ENCODE assay signal across 1 cellular context in genomic region chr1:65310078-65310587, GRCh38.
A peak's percentile ranks its signal among the peaks of the same experiment; 100 is the strongest.
TF ChIP-seq lines count a peak whose summit lies in the region.

No MANE protein-coding gene starts in this region.

TF ChIP-seq in K562, 482 proteins besides CTCF, POLR2A, EP300 and RAD21 (continued from another document):
- no peak for TF ChIP-seq ZNF318 (IDR thresholded peaks at IDR 0.05; ENCODE audit: borderline replicate concordance in 1 of 2, low read depth in 1 of 2)
- TF ChIP-seq ZSCAN32 (CRISPR knock-in tag; IDR thresholded peaks at IDR 0.05): no peak
- no peak for TF ChIP-seq ESRRB (CRISPR knock-in tag; IDR thresholded peaks at IDR 0.05; ENCODE audit: borderline replicate concordance)
- no peak for TF ChIP-seq NBN (IDR thresholded peaks at IDR 0.05; ENCODE audit: low read depth)
- peak in 1 of 2 experiments; percentile 4; a peak in 2 of 4 replicates for TF ChIP-seq HDAC1 (IDR thresholded peaks at IDR 0.05)
- TF ChIP-seq MEF2D (tag; conservative IDR thresholded peaks at IDR 0.05; ENCODE audit: low read depth): no peak
- no peak for TF ChIP-seq KAT2B (IDR thresholded peaks at IDR 0.05; ENCODE audit: low read depth, low read length)
- no peak; the same call in 1 of the 2 replicates for TF ChIP-seq TEAD4 (IDR thresholded peaks at IDR 0.05; ENCODE audit: low read length)
- TF ChIP-seq TEAD4 (CRISPR knock-in tag; IDR thresholded peaks at IDR 0.05; ENCODE audit: borderline replicate concordance): no peak
- TF ChIP-seq TCF7L2 (IDR thresholded peaks at IDR 0.05; ENCODE audit: low read depth, low read length): no peak
- no peak; the same call in 1 of the 2 replicates for TF ChIP-seq EHMT2 (IDR thresholded peaks at IDR 0.05)
- TF ChIP-seq VEZF1 (CRISPR knock-in tag; IDR thresholded peaks at IDR 0.05): peak; percentile 88
- TF ChIP-seq TARDBP (IDR thresholded peaks at IDR 0.05): no peak
- no peak for TF ChIP-seq GTF2F1 (IDR thresholded peaks at IDR 0.05; ENCODE audit: low read depth, low read length)
- no peak for TF ChIP-seq CEBPB (tag; IDR thresholded peaks at IDR 0.05)
- peak; percentile 11 for TF ChIP-seq SMAD1 (IDR thresholded peaks at IDR 0.05; ENCODE audit: low read depth, low read length, partially characterized antibody)
- TF ChIP-seq IRF9 (tag; IDR thresholded peaks at IDR 0.05): no peak
- no peak for TF ChIP-seq PHF8 (IDR thresholded peaks at IDR 0.05; ENCODE audit: borderline replicate concordance, low read length)
- no peak for TF ChIP-seq ZNF717 (CRISPR knock-in tag; IDR thresholded peaks at IDR 0.05)
- TF ChIP-seq HMG20A (CRISPR knock-in tag; conservative IDR thresholded peaks at IDR 0.05): no peak
- TF ChIP-seq RERE (CRISPR knock-in tag; IDR thresholded peaks at IDR 0.05; ENCODE audit: borderline replicate concordance): no peak
- TF ChIP-seq ARNT (IDR thresholded peaks at IDR 0.05): no peak
- no peak for TF ChIP-seq ZNF41 (CRISPR knock-in tag; conservative IDR thresholded peaks at IDR 0.05)
- TF ChIP-seq NR2F6 (CRISPR knock-in tag; IDR thresholded peaks at IDR 0.05): no peak
- TF ChIP-seq ZNF280A (IDR thresholded peaks at IDR 0.05; ENCODE audit: low read depth, partially characterized antibody): no peak
- no peak for TF ChIP-seq GATAD2B (IDR thresholded peaks at IDR 0.05; ENCODE audit: borderline replicate concordance)
- TF ChIP-seq BCOR (IDR thresholded peaks at IDR 0.05): no peak
- no peak for TF ChIP-seq BRD9 (IDR thresholded peaks at IDR 0.05; ENCODE audit: low read depth, partially characterized antibody)
- peak; percentile 38 for TF ChIP-seq DACH1 (IDR thresholded peaks at IDR 0.05; ENCODE audit: partially characterized antibody)
- TF ChIP-seq TAF15 (IDR thresholded peaks at IDR 0.05; ENCODE audit: low read depth, low read length): no peak
- peak; percentile 72; the same call in 1 of the 2 replicates for TF ChIP-seq MXI1 (IDR thresholded peaks at IDR 0.05; ENCODE audit: low read depth, low read length)
- TF ChIP-seq HNRNPL (IDR thresholded peaks at IDR 0.05; ENCODE audit: low read depth, low read length): no peak
- TF ChIP-seq PPARD (CRISPR knock-in tag; IDR thresholded peaks at IDR 0.05): no peak
- TF ChIP-seq SREBF1 (IDR thresholded peaks at IDR 0.05; ENCODE audit: borderline replicate concordance, low read depth, low read length): no peak
- no peak for TF ChIP-seq ZNF778 (CRISPR knock-in tag; IDR thresholded peaks at IDR 0.05)
- TF ChIP-seq CCNT2 (IDR thresholded peaks at IDR 0.05; ENCODE audit: borderline replicate concordance, extremely low read depth, insufficient read length, low read depth, low read length): no peak
- TF ChIP-seq NFIC (IDR thresholded peaks at IDR 0.05): 0 out of 2 replicates have a peak, but pooled peaks have one; percentile 4
